In the genomic region with DNA sequence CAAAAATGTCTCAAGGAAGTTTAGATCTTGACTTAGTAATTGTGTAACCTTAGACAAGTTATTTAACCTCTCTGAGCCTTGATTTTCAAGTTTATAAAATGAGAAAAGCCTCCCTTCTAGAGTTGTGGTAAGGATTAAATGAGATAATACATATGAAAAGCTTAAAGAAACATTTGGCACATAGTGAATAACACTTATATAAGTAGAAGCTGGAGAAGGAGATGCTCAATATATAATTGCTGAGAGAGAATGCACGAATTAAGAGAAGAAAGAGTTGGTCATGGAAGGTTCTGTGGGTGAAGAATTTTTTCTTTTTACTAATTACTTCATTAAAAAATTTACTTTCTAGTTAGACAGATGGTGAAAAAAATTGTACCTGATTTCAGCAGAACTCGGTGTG, we compare ENCODE assay signal across 37 cellular contexts.
"Had no signal": no experiment of that assay in that cellular context is flagged by ENCODE, and none has a peak within 500 bp of the region (broad histone marks: within the 10 kb centered on the region; RNA-seq: fewer than 3 reads in every experiment).

No MANE protein-coding gene starts in this region.

- DNase-seq: activated B cell treated with CpG ODN at 0.5 μM for 24 hours; activated CD4-positive, alpha-beta memory T cell treated with anti-CD3 and anti-CD28 coated beads for 36 hours; activated CD4-positive, alpha-beta T cell treated with anti-CD3 and anti-CD28 coated beads for 4 hours; activated CD4-positive, alpha-beta T cell treated with anti-CD3 and anti-CD28 coated beads, Interleukin-2, amount 50 U/mL, for 1 hour; activated CD4-positive, CD25-positive, alpha-beta regulatory T cell treated with anti-CD3 and anti-CD28 coated beads, Interleukin-2, amount 50 U/mL, for 72 hours; activated CD8-positive, alpha-beta memory T cell treated with anti-CD3 and anti-CD28 coated beads, Interleukin-2, amount 50 U/mL, for 4 hours; activated gamma-delta T cell; activated naive CD4-positive, alpha-beta T cell treated with Interleukin-2 at 50 U/mL for 16 hours; activated naive CD8-positive, alpha-beta T cell treated with anti-CD3 and anti-CD28 coated beads, Interleukin-2, amount 50 U/mL, for 24 hours; activated T-cell treated with anti-CD3 and anti-CD28 coated beads for 4 hours; activated T-cell treated with anti-CD3 and anti-CD28 coated beads, Interleukin-2, amount 50 U/mL, for 48 hours; amniotic stem cell; Kasumi-1; KBM-7; MG63; MV-4-11; NCI-H1092; NCI-H1417; NCI-H146; NCI-H187; NCI-H2029 treated with DMSO at 0.1 percent for 48 hours; NCI-H2107; NCI-H2171; NCI-H510A; NCI-H526; NCI-H748 treated with DMSO at 0.1 percent for 48 hours; NK-92 treated with Interleukin-12 subunit alpha and Interleukin-12 subunit beta, amount 100 ng/mL, for 24 hours; Right ventricle myocardium superior; SW 1271 had no signal

- H3K27me3 Mint-ChIP-seq: activated B cell treated with CpG ODN at 0.5 μM for 24 hours; activated CD4-positive, alpha-beta memory T cell treated with anti-CD3 and anti-CD28 coated beads for 36 hours; activated naive CD8-positive, alpha-beta T cell; activated naive CD8-positive, alpha-beta T cell treated with anti-CD3 and anti-CD28 coated beads, Interleukin-2, amount 50 U/mL, for 24 hours; central memory CD8-positive, alpha-beta T cell had no signal

- H3K36me3 Mint-ChIP-seq: IgD-negative memory B cell had no signal

- H3K9me3 ChIP-seq: ascending aorta, MG63 had no signal

- H3K27ac Mint-ChIP-seq: activated B cell treated with CpG ODN at 0.5 μM for 24 hours; activated naive CD8-positive, alpha-beta T cell; activated naive CD8-positive, alpha-beta T cell treated with anti-CD3 and anti-CD28 coated beads, Interleukin-2, amount 50 U/mL, for 24 hours; T-helper 2 cell treated with Interferon-gamma antibody and Interleukin-4, amounts not matched to agents 5 μg/mL and 100 μg/mL, for 36 hours had no signal

- H3K27me3 ChIP-seq: ascending aorta, cardiac muscle cell, MG63 had no signal

- H3K9me3 Mint-ChIP-seq: activated B cell treated with CpG ODN at 0.5 μM for 24 hours; activated CD4-positive, alpha-beta memory T cell treated with anti-CD3 and anti-CD28 coated beads for 36 hours; activated naive CD8-positive, alpha-beta T cell treated with anti-CD3 and anti-CD28 coated beads, Interleukin-2, amount 50 U/mL, for 24 hours; activated T-helper 2 cell treated with anti-CD3 and anti-CD28 coated beads, Interferon-gamma antibody, Interleukin-2, Interleukin-4, amounts not matched to agents 10 μg/mL and 5 μg/mL and 100 μg/mL, durations not matched to agents 14 hours and 24 hours and 36 hours; central memory CD8-positive, alpha-beta T cell; IgD-negative memory B cell; T-helper 2 cell treated with Interferon-gamma antibody and Interleukin-4, amounts not matched to agents 5 μg/mL and 100 μg/mL, for 36 hours had no signal

- H3K4me3 Mint-ChIP-seq: activated B cell treated with CpG ODN at 0.5 μM for 24 hours; activated CD4-positive, alpha-beta memory T cell treated with anti-CD3 and anti-CD28 coated beads for 36 hours; activated naive CD8-positive, alpha-beta T cell; activated naive CD8-positive, alpha-beta T cell treated with anti-CD3 and anti-CD28 coated beads, Interleukin-2, amount 50 U/mL, for 24 hours; central memory CD8-positive, alpha-beta T cell; IgD-negative memory B cell; T-helper 2 cell treated with Interferon-gamma antibody and Interleukin-4, amounts not matched to agents 5 μg/mL and 100 μg/mL, for 36 hours had no signal

- H3K4me3 ChIP-seq: ascending aorta, cardiac muscle cell, MG63 had no signal

- H3K27ac ChIP-seq: cardiac muscle cell, VCaP had no signal
